Comparison of ENCODE assay signal across 17 cellular contexts in genomic region chr18:44392933-44393332, GRCh38.
"Had no signal": no experiment of that assay in that cellular context is flagged by ENCODE, and none has a peak within 500 bp of the region (broad histone marks: within the 10 kb centered on the region; RNA-seq: fewer than 3 reads in every experiment).

No MANE protein-coding gene starts in this region.

- H3K36me3 ChIP-seq: esophagus squamous epithelium, neutrophil, uterus had no signal

- H3K79me2 ChIP-seq: parathyroid adenoma had no signal

- H3K9me3 ChIP-seq: esophagus squamous epithelium, neutrophil, uterus had no signal

- H3K4me3 ChIP-seq: esophagus squamous epithelium, uterus had no signal

- H3K27me3 ChIP-seq: esophagus squamous epithelium, neutrophil, uterus had no signal

- H3K9ac ChIP-seq: parathyroid adenoma had no signal

- H3K27ac ChIP-seq: esophagus squamous epithelium, neutrophil, parathyroid adenoma, uterus, VCaP had no signal

- ATAC-seq: naive thymus-derived CD4-positive, alpha-beta T cell; stimulated activated naive B cell treated with anti-CD40 and anti-IgM and Interleukin-4, amounts not matched to agents 10 μg/mL and 1 μg/mL and 100 μg/mL, for 72 hours; T-helper 17 cell had no signal

- H3K4me1 ChIP-seq: uterus had no signal

- DNase-seq: activated CD4-positive, alpha-beta T cell treated with anti-CD3 and anti-CD28 coated beads for 1 hour; activated CD8-positive, alpha-beta memory T cell treated with anti-CD3 and anti-CD28 coated beads for 24 hours; activated CD8-positive, alpha-beta memory T cell treated with anti-CD3 and anti-CD28 coated beads, Interleukin-2, amount 50 U/mL, for 48 hours; activated effector memory CD4-positive, alpha-beta T cell treated with Interleukin-2 at 50 U/mL for 16 hours; activated naive CD4-positive, alpha-beta T cell treated with anti-CD3 and anti-CD28 coated beads, Interleukin-2, amount 50 U/mL, for 16 hours; activated T-cell treated with anti-CD3 and anti-CD28 coated beads, Interleukin-2, amount 50 U/mL, for 48 hours; aorta; effector CD8-positive, alpha-beta T cell; esophagus squamous epithelium; kidney glomerular epithelial cell; naive thymus-derived CD4-positive, alpha-beta T cell; stimulated activated naive B cell treated with anti-CD40 and anti-IgM and Interleukin-4, amounts not matched to agents 10 μg/mL and 1 μg/mL and 100 μg/mL, for 72 hours; T-helper 17 cell; uterus had no signal
